21 cellular contexts compared by ENCODE assay signal in genomic region chr1:86068841-86069756, GRCh38.
A peak's percentile ranks its signal among the peaks of the same experiment; 100 is the strongest.
DNase-seq lines count a peak whose midpoint lies in the region; ATAC-seq, FAIRE-seq and TF ChIP-seq lines count a peak whose summit lies in the region.
"Had no signal": no experiment of that assay in that cellular context is flagged by ENCODE, and none has a peak within 500 bp of the region (broad histone marks: within the 10 kb centered on the region; RNA-seq: fewer than 3 reads in every experiment).

No MANE protein-coding gene starts in this region.

- no peak overlapping the region for H3K27ac Mint-ChIP-seq in activated CD4-positive, alpha-beta T cell treated with anti-CD3 and anti-CD28 coated beads, Interleukin-2, amount 10 ng/mL, durations not matched to agents 7 days and 5 days
- H3K27ac Mint-ChIP-seq: activated CD8-positive, alpha-beta memory T cell treated with anti-CD3 and anti-CD28 coated beads, Interleukin-2, amount 10 ng/mL, durations not matched to agents 7 days and 5 days; GM23338; natural killer cell had no signal

- no peaks in the 10 kb centered on the region for H3K36me3 Mint-ChIP-seq in activated CD4-positive, alpha-beta T cell treated with anti-CD3 and anti-CD28 coated beads, Interleukin-2, amount 10 ng/mL, durations not matched to agents 7 days and 5 days (ENCODE audit: low read depth)
- H3K36me3 Mint-ChIP-seq: activated CD8-positive, alpha-beta memory T cell treated with anti-CD3 and anti-CD28 coated beads, Interleukin-2, amount 10 ng/mL, durations not matched to agents 7 days and 5 days; natural killer cell had no signal

- intact Hi-C loops in psoas muscle (cut with DNase I) = no loop called here

- H3K4me1 Mint-ChIP-seq in activated CD4-positive, alpha-beta T cell treated with anti-CD3 and anti-CD28 coated beads, Interleukin-2, amount 10 ng/mL, durations not matched to agents 7 days and 5 days = no peaks in the 10 kb centered on the region
- H3K4me1 Mint-ChIP-seq: activated CD8-positive, alpha-beta memory T cell treated with anti-CD3 and anti-CD28 coated beads, Interleukin-2, amount 10 ng/mL, durations not matched to agents 7 days and 5 days; natural killer cell had no signal

- no peaks in the 10 kb centered on the region for H3K27me3 Mint-ChIP-seq in activated CD4-positive, alpha-beta T cell treated with anti-CD3 and anti-CD28 coated beads, Interleukin-2, amount 10 ng/mL, durations not matched to agents 7 days and 5 days
- H3K27me3 Mint-ChIP-seq: activated CD8-positive, alpha-beta memory T cell treated with anti-CD3 and anti-CD28 coated beads, Interleukin-2, amount 10 ng/mL, durations not matched to agents 7 days and 5 days had no signal

- H3K4me1 ChIP-seq in psoas muscle = no peaks in the 10 kb centered on the region
- H3K4me1 ChIP-seq: upper lobe of right lung had no signal

- H3K9me3 ChIP-seq in psoas muscle = no peaks in the 10 kb centered on the region
- H3K9me3 ChIP-seq: upper lobe of right lung had no signal

- no peak for FAIRE-seq in GM12892 (lab: Jason Lieb, UNC)
- FAIRE-seq: kidney had no signal

- POLR2A ChIA-PET in activated CD4-positive, alpha-beta T cell treated with anti-CD3 and anti-CD28 coated beads, Interleukin-2, amount 10 ng/mL, durations not matched to agents 7 days and 5 days (lab: Charles Lee) = no interaction called here

- H3K27ac ChIP-seq in psoas muscle = peak overlapping the region; percentile 21
- H3K27ac ChIP-seq: SK-N-MC, upper lobe of right lung had no signal

- H3K27me3 ChIP-seq in psoas muscle (ENCODE audit: insufficient read depth in 3 of 3, low read length in 2 of 3) = no peaks in the 10 kb centered on the region
- H3K27me3 ChIP-seq: upper lobe of right lung had no signal

- no peak for TF ChIP-seq CTCF in psoas muscle (IDR thresholded peaks at IDR 0.05)

- no peaks in the 10 kb centered on the region for H3K9me3 Mint-ChIP-seq in activated CD4-positive, alpha-beta T cell treated with anti-CD3 and anti-CD28 coated beads, Interleukin-2, amount 10 ng/mL, durations not matched to agents 7 days and 5 days
- H3K9me3 Mint-ChIP-seq: GM23338 had no signal

- H3K4me3 Mint-ChIP-seq in activated CD4-positive, alpha-beta T cell treated with anti-CD3 and anti-CD28 coated beads, Interleukin-2, amount 10 ng/mL, durations not matched to agents 7 days and 5 days = no peak overlapping the region
- H3K4me3 Mint-ChIP-seq: activated CD8-positive, alpha-beta memory T cell treated with anti-CD3 and anti-CD28 coated beads, Interleukin-2, amount 10 ng/mL, durations not matched to agents 7 days and 5 days; GM23338; natural killer cell had no signal

- peak; percentile 58 for DNase-seq in HT1080 (ENCODE audit: low read depth)
- peak; percentile 10 for DNase-seq in amniotic epithelial cell (ENCODE audit: low read depth)
- peak; percentile 40 for DNase-seq in fibroblast of peridontal ligament (ENCODE audit: extremely low read depth)
- no peak for DNase-seq in psoas muscle
- DNase-seq in GF-D8 (lab: John Stamatoyannopoulos, UW) = no peak
- no peak for DNase-seq in activated CD4-positive, alpha-beta T cell treated with anti-CD3 and anti-CD28 coated beads, Interleukin-2, amount 10 ng/mL, durations not matched to agents 7 days and 5 days
- DNase-seq in GM12892 (ENCODE audit: insufficient read length) = no peak
- DNase-seq: activated CD4-positive, alpha-beta T cell treated with anti-CD3 and anti-CD28 coated beads for 1 hour; activated CD8-positive, alpha-beta memory T cell treated with anti-CD3 and anti-CD28 coated beads, Interleukin-2, amount 10 ng/mL, durations not matched to agents 7 days and 5 days; effector CD8-positive, alpha-beta T cell; hypothalamus; kidney; natural killer cell; NCI-H1417 treated with DMSO at 0.1 percent for 48 hours; PC-3; stimulated activated CD4-positive, alpha-beta T cell treated with anti-CD3 and anti-CD28 coated beads, Interleukin-4, amount 100 ng/mL, for 1 hour; upper lobe of right lung had no signal

- CTCF ChIA-PET in activated CD4-positive, alpha-beta T cell treated with anti-CD3 and anti-CD28 coated beads, Interleukin-2, amount 10 ng/mL, durations not matched to agents 7 days and 5 days (lab: Charles Lee) = interaction anchor here (0.8 kb wide), 1 partner anchor 11 kb away, joined by 3 read pairs; no protein-coding TSS in a partner anchor

- TF ChIP-seq POLR2A in GM12892 (IDR thresholded peaks at IDR 0.05; ENCODE audit: low read depth, low read length) = no peak

- ATAC-seq in psoas muscle = no peak
- no peak for ATAC-seq in GM21786 (IDR thresholded peaks at IDR 0.05; ENCODE audit: unreplicated experiment)
- ATAC-seq: activated CD8-positive, alpha-beta memory T cell treated with anti-CD3 and anti-CD28 coated beads, Interleukin-2, amount 10 ng/mL, durations not matched to agents 7 days and 5 days; PC-3; upper lobe of right lung had no signal

- 45 to 53% (median 49%) methylated on average over 3 of the region's 3 CpGs for WGBS in psoas muscle, 3 donors

- H3K4me3 ChIP-seq in psoas muscle = no peak overlapping the region
- H3K4me3 ChIP-seq: GM23338, SK-N-MC, skin epidermis, upper lobe of right lung had no signal

- no peaks in the 10 kb centered on the region for H3K36me3 ChIP-seq in psoas muscle (ENCODE audit: insufficient read depth in 1 of 2, low read depth in 1 of 2)
- H3K36me3 ChIP-seq: upper lobe of right lung had no signal

Comparison
In these comparisons a context has a peak if more than half of its experiments do, and no peak if none do; other contexts are left out.
1. DNase-seq: peak in HT1080 (single experiment), amniotic epithelial cell (single experiment) and fibroblast of peridontal ligament (single experiment); none in psoas muscle (0 of 2), GF-D8 (single experiment), activated CD4-positive, alpha-beta T cell treated with anti-CD3 and anti-CD28 coated beads, Interleukin-2, amount 10 ng/mL, durations not matched to agents 7 days and 5 days (single experiment) and GM12892 (single experiment).